ENCODE assay signal across 11 cellular contexts in the genomic region with DNA sequence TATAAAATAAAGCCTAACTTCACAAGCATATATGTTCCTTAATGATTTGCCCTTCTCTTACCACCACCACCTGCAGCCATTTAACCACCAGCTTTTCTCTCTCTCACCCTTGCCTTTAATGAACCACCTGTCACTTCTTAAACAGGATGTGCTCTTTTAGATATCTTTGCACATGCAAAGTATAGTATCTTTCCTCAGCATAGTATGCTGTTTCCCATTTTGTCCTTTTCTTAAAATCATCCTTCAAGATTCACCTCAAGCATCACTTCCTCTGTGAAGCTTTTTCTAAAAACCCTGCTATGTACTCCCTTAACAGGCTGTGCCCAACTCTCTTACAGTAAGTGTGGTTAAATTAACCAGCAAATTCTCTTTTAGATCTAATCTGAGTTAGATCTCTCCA.
A peak's percentile ranks its signal among the peaks of the same experiment; 100 is the strongest.
DNase-seq lines count a peak whose midpoint lies in the region; ATAC-seq and TF ChIP-seq lines count a peak whose summit lies in the region.
"Had no signal": no experiment of that assay in that cellular context is flagged by ENCODE, and none has a peak within 500 bp of the region (broad histone marks: within the 10 kb centered on the region; RNA-seq: fewer than 3 reads in every experiment).

No MANE protein-coding gene starts in this region.

- peak overlapping the region; percentile 18; the same call in 1 of the 2 replicates for H3K27ac ChIP-seq in KMS-11

- no peaks in the 10 kb centered on the region for H3K9me3 Mint-ChIP-seq in memory B cell

- no peak overlapping the region for H3K9ac ChIP-seq in KMS-11

- no peaks in the 10 kb centered on the region for H3K36me3 ChIP-seq in KMS-11 (ENCODE audit: insufficient read depth)

- peak overlapping the region; percentile 7; the same call in 1 of the 2 replicates for H2AFZ ChIP-seq in KMS-11 (ENCODE audit: low read depth)

- peak; percentile 83 for ATAC-seq in GM18520 (IDR thresholded peaks at IDR 0.05; ENCODE audit: unreplicated experiment)
- ATAC-seq in GM21515 (IDR thresholded peaks at IDR 0.05; ENCODE audit: unreplicated experiment), result peak; percentile 71
- ATAC-seq in memory B cell (ENCODE audit: low read depth), result peak; percentile 71
- no peak for ATAC-seq in HG02610 (IDR thresholded peaks at IDR 0.05; ENCODE audit: unreplicated experiment)
- ATAC-seq: left ventricle myocardium superior had no signal

- no peaks in the 10 kb centered on the region for H3K27me3 ChIP-seq in KMS-11 (ENCODE audit: insufficient read depth, low read depth)

- TF ChIP-seq CTCF in KMS-11 (conservative IDR thresholded peaks at IDR 0.05; ENCODE audit: low read depth, low read length), result no peak

- peaks cover 1% of the 10 kb centered on the region; the same call in 1 of the 2 replicates for H3K79me2 ChIP-seq in KMS-11 (ENCODE audit: insufficient read depth, low read depth)

- peak overlapping the region; percentile 16 for H3K4me3 Mint-ChIP-seq in memory B cell

- peaks cover 22% of the 10 kb centered on the region for H3K4me1 Mint-ChIP-seq in memory B cell

- H3K27me3 Mint-ChIP-seq in memory B cell, result no peaks in the 10 kb centered on the region

- no peaks in the 10 kb centered on the region for H4K20me1 ChIP-seq in KMS-11 (ENCODE audit: insufficient read depth)

- H3K4me1 ChIP-seq in KMS-11 (ENCODE audit: low read depth, poor library complexity, severe bottlenecking), result peaks cover 26% of the 10 kb centered on the region

- no peaks in the 10 kb centered on the region for H3K36me3 Mint-ChIP-seq in memory B cell

- H3K4me2 ChIP-seq in KMS-11, result peak overlapping the region; percentile 12

- H3K27ac Mint-ChIP-seq in memory B cell, result peak overlapping the region; percentile 46

- no peak overlapping the region for H3K4me3 ChIP-seq in KMS-11 (IDR thresholded peaks at IDR 0.05; ENCODE audit: insufficient read depth, low read depth, low read length)

- no peak for DNase-seq in memory B cell (ENCODE audit: low spot score in 2 of 2)
- DNase-seq in epidermal melanocyte (ENCODE audit: insufficient read length, low spot score), result no peak
- DNase-seq in NOMO-1 treated with dmso at 0.1 percent for 144 hours (lab: John Stamatoyannopoulos, UW; ENCODE audit: unreplicated experiment), result no peak
- DNase-seq: activated CD4-positive, alpha-beta T cell treated with anti-CD3 and anti-CD28 coated beads, Interleukin-2, amount 50 U/mL, for 4 hours; DMS79; left ventricle myocardium superior; NCI-H1694 treated with DMSO at 0.1 percent for 48 hours had no signal
